In genomic region chr16:75648265-75649076, GRCh38 we compare ENCODE assay signal across 8 cellular contexts. TPM values are rescaled to one million over a fixed set of nuclear protein-coding genes. Genes with fewer than 3 reads are reported as not detected.
DNase-seq lines count a peak whose midpoint lies in the region; ATAC-seq and TF ChIP-seq lines count a peak whose summit lies in the region.

No MANE protein-coding gene starts in this region.

- H3K4me3 Mint-ChIP-seq in activated CD4-positive, alpha-beta T cell treated with anti-CD3 and anti-CD28 coated beads, Interleukin-2, amount 10 ng/mL, durations not matched to agents 24 days and 14 days, result peak overlapping the region; percentile 89

- intact Hi-C loops in activated CD4-positive, alpha-beta T cell treated with anti-CD3 and anti-CD28 coated beads, Interleukin-2, amount 10 ng/mL, durations not matched to agents 24 days and 14 days (cut with micrococcal nuclease), result loop anchor here (2.0 to 5.0 kb wide), 6 partner anchors 132 to 1351 kb away; partner anchors contain the start of genes CFDP1, PSMD7, WDR59 and ZFP1
- intact Hi-C loops in left lung (cut with DNase I), result no loop called here

- no peak for TF ChIP-seq CTCF in AG09309 (IDR thresholded peaks at IDR 0.05; ENCODE audit: control insufficient read depth, insufficient read depth, low read depth, low read length, missing control alignments)
- no peak for TF ChIP-seq CTCF in coronary artery (IDR thresholded peaks at IDR 0.05)
- TF ChIP-seq CTCF in left lung (IDR thresholded peaks at IDR 0.05), result no peak

- no peaks in the 10 kb centered on the region for H3K27me3 Mint-ChIP-seq in activated CD4-positive, alpha-beta T cell treated with anti-CD3 and anti-CD28 coated beads, Interleukin-2, amount 10 ng/mL, durations not matched to agents 24 days and 14 days

- H3K27ac ChIP-seq in coronary artery (peak overlapping the region; percentile 91 to 99), left lung (peak overlapping the region; percentile 94 to 98)

- ATAC-seq in HG03159 (IDR thresholded peaks at IDR 0.05; ENCODE audit: unreplicated experiment) (peak; percentile 38), left lung (peak; percentile 76)

- H3K4me3 ChIP-seq in AG09309 (ENCODE audit: control insufficient read depth, low read depth, low read length), result peak overlapping the region; percentile 100
- peak overlapping the region; percentile 97 for H3K4me3 ChIP-seq in coronary artery
- peak overlapping the region; percentile 95 to 96 for H3K4me3 ChIP-seq in left lung

- peak overlapping the region; percentile 97 for H3K27ac Mint-ChIP-seq in activated CD4-positive, alpha-beta T cell treated with anti-CD3 and anti-CD28 coated beads, Interleukin-2, amount 10 ng/mL, durations not matched to agents 24 days and 14 days

- H3K9me3 Mint-ChIP-seq in activated CD4-positive, alpha-beta T cell treated with anti-CD3 and anti-CD28 coated beads, Interleukin-2, amount 10 ng/mL, durations not matched to agents 24 days and 14 days, result no peaks in the 10 kb centered on the region

- DNase-seq in AG09309 (ENCODE audit: low read depth) (no peak), NCI-H510A treated with DMSO at 0.1 percent for 48 hours (lab: John Stamatoyannopoulos, UW) (peak; percentile 39), coronary artery (ENCODE audit: low spot score) (peak; percentile 85), left lung (peak; percentile 85 to 92)
- DNase-seq in activated CD4-positive, alpha-beta T cell treated with anti-CD3 and anti-CD28 coated beads, Interleukin-2, amount 10 ng/mL, durations not matched to agents 24 days and 14 days, result peak; percentile 96
- DNase-seq in stimulated activated CD4-positive, alpha-beta T cell treated with anti-CD3 and anti-CD28 coated beads, Interleukin-2, amount 100 ng/mL, for 4 hours (ENCODE audit: low read depth), result peak; percentile 76

- peaks cover 28 to 69% of the 10 kb centered on the region in 2 donors for H3K4me1 ChIP-seq in left lung

- no peaks in the 10 kb centered on the region for H3K9me3 ChIP-seq in left lung

- peaks cover 47% of the 10 kb centered on the region for H3K4me1 Mint-ChIP-seq in activated CD4-positive, alpha-beta T cell treated with anti-CD3 and anti-CD28 coated beads, Interleukin-2, amount 10 ng/mL, durations not matched to agents 24 days and 14 days

- peaks cover 0 to 23% of the 10 kb centered on the region in 2 donors for H3K36me3 ChIP-seq in left lung

- peaks cover 49% of the 10 kb centered on the region for H3K36me3 Mint-ChIP-seq in activated CD4-positive, alpha-beta T cell treated with anti-CD3 and anti-CD28 coated beads, Interleukin-2, amount 10 ng/mL, durations not matched to agents 24 days and 14 days (ENCODE audit: low read depth)

- no peaks in the 10 kb centered on the region for H3K27me3 ChIP-seq in left lung

- peak; percentile 57 for TF ChIP-seq POLR2A in GM18951 (IDR thresholded peaks at IDR 0.05; ENCODE audit: extremely low read depth, insufficient read depth, insufficient read length)

- in situ Hi-C loops in GM18951 (cut with MboI; ENCODE audit: low sequenced_read_pairs, unreplicated experiment), result loop anchor here (10.0 kb wide), 1 partner anchor 116 kb away; no protein-coding TSS in a partner anchor

RNA-seq across cellular contexts. Expression of gene TERF2IP, which starts 0.9 kb away (rescaled TPM):
- total RNA-seq in activated CD4-positive, alpha-beta T cell treated with anti-CD3 and anti-CD28 coated beads, Interleukin-2, amount 10 ng/mL, durations not matched to agents 24 days and 14 days, result 86.8 and 89.1 TPM in 2 replicates
- total RNA-seq in left lung, result 10 to 100 TPM; 46.7 to 55.8 TPM

RNA-seq across cellular contexts. Expression of gene KARS1, which starts 1.0 kb away (rescaled TPM):
- 285 and 296 TPM in 2 replicates for total RNA-seq in activated CD4-positive, alpha-beta T cell treated with anti-CD3 and anti-CD28 coated beads, Interleukin-2, amount 10 ng/mL, durations not matched to agents 24 days and 14 days
- 100 to 1,000 TPM in 1 of 2 donors, 10 to 100 TPM in 1; 80.0 to 106 TPM for total RNA-seq in left lung

RNA-seq across cellular contexts. Expression of gene ADAT1, which starts 25.4 kb away (rescaled TPM):
- total RNA-seq in activated CD4-positive, alpha-beta T cell treated with anti-CD3 and anti-CD28 coated beads, Interleukin-2, amount 10 ng/mL, durations not matched to agents 24 days and 14 days, result 58.6 and 64.4 TPM in 2 replicates
- total RNA-seq in left lung, result 10 to 100 TPM; 45.4 to 53.0 TPM

RNA-seq across cellular contexts. Expression of gene CPHXL2, which starts 28.3 kb away (rescaled TPM):
- total RNA-seq in activated CD4-positive, alpha-beta T cell treated with anti-CD3 and anti-CD28 coated beads, Interleukin-2, amount 10 ng/mL, durations not matched to agents 24 days and 14 days, result not detected in 2 replicates
- not detected for total RNA-seq in left lung

RNA-seq across cellular contexts. Expression of gene DUXB, which starts 52.8 kb away (rescaled TPM):
- total RNA-seq in activated CD4-positive, alpha-beta T cell treated with anti-CD3 and anti-CD28 coated beads, Interleukin-2, amount 10 ng/mL, durations not matched to agents 24 days and 14 days, result not detected in 2 replicates
- total RNA-seq in left lung, result not detected
